Comparison of ENCODE assay signal across 11 cellular contexts in the genomic region with DNA sequence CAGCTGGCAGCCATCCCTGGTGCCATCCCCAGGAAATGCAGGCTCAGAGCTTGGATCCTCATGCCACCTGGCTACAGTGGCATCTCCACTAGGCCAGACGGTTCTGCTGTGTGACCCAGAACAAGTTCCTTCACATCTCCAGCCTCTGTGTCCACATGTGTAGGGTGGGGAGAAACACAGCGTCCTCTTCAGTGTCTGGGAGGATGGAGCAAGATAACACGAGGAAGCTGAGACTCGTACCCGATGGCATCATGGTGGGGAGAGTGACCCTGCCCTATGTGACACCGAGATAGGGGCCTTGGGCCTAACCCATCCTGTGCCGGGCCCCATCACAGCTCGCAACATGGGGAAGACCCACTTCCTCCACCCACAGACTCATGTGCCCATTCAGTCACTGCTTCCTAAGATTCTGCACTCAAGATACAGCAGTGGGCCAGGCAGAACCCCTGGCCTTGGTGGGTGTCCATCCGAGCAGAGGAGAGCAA.
"Had no signal": no experiment of that assay in that cellular context is flagged by ENCODE, and none has a peak within 500 bp of the region (broad histone marks: within the 10 kb centered on the region; RNA-seq: fewer than 3 reads in every experiment).

No MANE protein-coding gene starts in this region.

- H3K4me1 ChIP-seq: stomach had no signal

- H3K9me3 Mint-ChIP-seq: activated naive CD4-positive, alpha-beta T cell treated with anti-CD3 and anti-CD28 coated beads, Interleukin-2, amount 50 U/mL, for 72 hours; central memory CD8-positive, alpha-beta T cell; natural killer cell treated with Interleukin-12 subunit alpha and Interleukin-12 subunit beta and Interleukin-15 and Interleukin-18, amount 100 ng/mL, for 72 hours; WTC11 had no signal

- H3K27ac Mint-ChIP-seq: activated naive CD4-positive, alpha-beta T cell treated with anti-CD3 and anti-CD28 coated beads, Interleukin-2, amount 50 U/mL, for 72 hours; natural killer cell treated with Interleukin-12 subunit alpha and Interleukin-12 subunit beta and Interleukin-15 and Interleukin-18, amount 100 ng/mL, for 72 hours; progenitor cell of endocrine pancreas; WTC11 had no signal

- ATAC-seq: natural killer cell treated with Interleukin-12 subunit alpha and Interleukin-12 subunit beta and Interleukin-15 and Interleukin-18, amount 100 ng/mL, for 72 hours had no signal

- H3K27me3 ChIP-seq: stomach had no signal

- H3K27me3 Mint-ChIP-seq: central memory CD8-positive, alpha-beta T cell; natural killer cell treated with Interleukin-12 subunit alpha and Interleukin-12 subunit beta and Interleukin-15 and Interleukin-18, amount 100 ng/mL, for 72 hours had no signal

- H3K27ac ChIP-seq: coronary artery, stomach, thoracic aorta had no signal

- H3K4me3 ChIP-seq: coronary artery, smooth muscle cell, stomach, thoracic aorta had no signal

- H3K36me3 Mint-ChIP-seq: activated naive CD4-positive, alpha-beta T cell treated with anti-CD3 and anti-CD28 coated beads, Interleukin-2, amount 50 U/mL, for 72 hours; natural killer cell treated with Interleukin-12 subunit alpha and Interleukin-12 subunit beta and Interleukin-15 and Interleukin-18, amount 100 ng/mL, for 72 hours had no signal

- H3K4me3 Mint-ChIP-seq: central memory CD8-positive, alpha-beta T cell; natural killer cell treated with Interleukin-12 subunit alpha and Interleukin-12 subunit beta and Interleukin-15 and Interleukin-18, amount 100 ng/mL, for 72 hours; WTC11 had no signal

- DNase-seq: occipital lobe, right cardiac atrium had no signal

- H3K9me3 ChIP-seq: stomach, thoracic aorta had no signal
